In genomic region chr2:12694990-12695774, GRCh38 we compare ENCODE assay signal across 14 cellular contexts. TPM values are rescaled to one million over a fixed set of nuclear protein-coding genes. Genes with fewer than 3 reads are reported as not detected.
A peak's percentile ranks its signal among the peaks of the same experiment; 100 is the strongest.
DNase-seq lines count a peak whose midpoint lies in the region; ATAC-seq, FAIRE-seq and TF ChIP-seq lines count a peak whose summit lies in the region.
"Had no signal": no experiment of that assay in that cellular context is flagged by ENCODE, and none has a peak within 500 bp of the region (broad histone marks: within the 10 kb centered on the region; RNA-seq: fewer than 3 reads in every experiment).

No MANE protein-coding gene starts in this region.

- no peak overlapping the region for H4K91ac ChIP-seq in IMR-90 (ENCODE audit: insufficient read depth, low read depth, low read length)

- peak; percentile 66 for FAIRE-seq in islet of Langerhans (lab: Jason Lieb, UNC)

- POLR2A ChIA-PET in IMR-90 (lab: Charles Lee; ENCODE audit: unreplicated experiment), result no interaction called here

- in situ Hi-C loops in IMR-90 (cut with MboI; ENCODE audit: low sequenced_read_pairs), result no loop called here

- no TSS peak for BruUV-seq in IMR-90 (replicated peaks; lab: Mats Ljungman, UMichigan)

- H2BK5ac ChIP-seq in IMR-90 (ENCODE audit: low read depth, low read length, poor library complexity, severe bottlenecking), result no peak overlapping the region

- H3K79me1 ChIP-seq in IMR-90 (ENCODE audit: low read depth in 1 of 2, low read length in 2 of 2), result no peaks in the 10 kb centered on the region

- no peak overlapping the region for H3K14ac ChIP-seq in IMR-90 (replicated peaks; ENCODE audit: low read depth, low read length)

- TF ChIP-seq POLR2A in IMR-90 (IDR thresholded peaks at IDR 0.05; ENCODE audit: low read depth, low read length) (no peak), suprapubic skin (IDR thresholded peaks at IDR 0.05) (no peak)

- no CpG with 5 or more reads among the region's 1 CpG for WGBS in IMR-90 (ENCODE audit: extremely low coverage in 2 of 2, insufficient read length in 1 of 2), 2 experiments
- 82% methylated on average over 1 of the region's 1 CpG for WGBS in suprapubic skin

- intact Hi-C loops in IMR-90 (cut with micrococcal nuclease), result no loop called here

- no peak overlapping the region for H2BK20ac ChIP-seq in IMR-90 (ENCODE audit: low read depth, low read length)

- H3K4me2 ChIP-seq in IMR-90 (ENCODE audit: low read depth, low read length), result no peak overlapping the region

- H3K9me3 ChIP-seq in IMR-90 (ENCODE audit: control insufficient read depth, insufficient read depth, low read length), result peaks cover 2% of the 10 kb centered on the region
- no peaks in the 10 kb centered on the region for H3K9me3 ChIP-seq in suprapubic skin

- H3K27me3 ChIP-seq in IMR-90 (ENCODE audit: control insufficient read depth, insufficient read depth, low read length) (no peaks in the 10 kb centered on the region), suprapubic skin (no peaks in the 10 kb centered on the region)
- H3K27me3 ChIP-seq: sigmoid colon had no signal

- H3K56ac ChIP-seq in IMR-90 (ENCODE audit: extremely low read depth, insufficient read depth, low read length), result no peak overlapping the region

- H2AK9ac ChIP-seq in IMR-90 (replicated peaks; ENCODE audit: low read depth, low read length, poor library complexity), result no peak overlapping the region

- TF ChIP-seq RAD21 in IMR-90 (IDR thresholded peaks at IDR 0.05; ENCODE audit: low read length), result no peak

- TF ChIP-seq EP300 in suprapubic skin (IDR thresholded peaks at IDR 0.05), result no peak

- H4K5ac ChIP-seq in IMR-90 (ENCODE audit: low read depth, low read length), result no peak overlapping the region

- no peak overlapping the region for H3K23ac ChIP-seq in IMR-90 (ENCODE audit: low read depth, low read length)

- H2BK15ac ChIP-seq in IMR-90 (ENCODE audit: low read depth, low read length), result no peak overlapping the region

- DNase-seq in IMR-90 (no peak), dermis blood vessel endothelial cell (no peak), suprapubic skin (ENCODE audit: low spot score in 2 of 2) (no peak), midbrain (lab: John Stamatoyannopoulos, UW) (no peak)
- DNase-seq: amniotic stem cell, hypothalamus, NCI-H1092, NCI-H69, sigmoid colon, T-cell had no signal

- H3K36me3 ChIP-seq in IMR-90 (ENCODE audit: control insufficient read depth, insufficient read depth, low read length) (no peaks in the 10 kb centered on the region), suprapubic skin (no peaks in the 10 kb centered on the region)
- H3K36me3 ChIP-seq: sigmoid colon had no signal

- H4K20me1 ChIP-seq in IMR-90 (ENCODE audit: insufficient read depth, low read length), result no peaks in the 10 kb centered on the region

- H2AFZ ChIP-seq in IMR-90 (replicated peaks; ENCODE audit: low read length, poor library complexity), result no peak overlapping the region

- no peaks in the 10 kb centered on the region for H3K9me1 ChIP-seq in IMR-90 (ENCODE audit: insufficient read depth, low read length)

- H3K4me3 ChIP-seq in IMR-90 (ENCODE audit: insufficient read depth, low read depth, low read length), result no peak overlapping the region
- no peak overlapping the region for H3K4me3 ChIP-seq in suprapubic skin
- H3K4me3 ChIP-seq: sigmoid colon had no signal

- ATAC-seq in GM18861 (IDR thresholded peaks at IDR 0.05; ENCODE audit: unreplicated experiment) (peak; percentile 75), HG02623 (IDR thresholded peaks at IDR 0.05; ENCODE audit: unreplicated experiment) (peak; percentile 72), IMR-90 (ENCODE audit: low read depth) (no peak), HG02798 (IDR thresholded peaks at IDR 0.05; ENCODE audit: poor library complexity, unreplicated experiment) (no peak)
- ATAC-seq: T-cell had no signal

- H4K8ac ChIP-seq in IMR-90 (ENCODE audit: low read depth in 2 of 2, low read length in 2 of 2), result no peak overlapping the region

- dilution Hi-C loops in IMR-90 (cut with HindIII; ENCODE audit: low sequenced_read_pairs, unreplicated experiment), result no loop called here

- H2AK5ac ChIP-seq in IMR-90 (ENCODE audit: low read depth, low read length), result no peak overlapping the region

- TF ChIP-seq CTCF in IMR-90 (conservative IDR thresholded peaks at IDR 0.05; ENCODE audit: low read depth, low read length), result no peak
- TF ChIP-seq CTCF in suprapubic skin (IDR thresholded peaks at IDR 0.05), result no peak

- no peak overlapping the region for H3K4ac ChIP-seq in IMR-90 (ENCODE audit: low read depth, low read length)

- no peak overlapping the region for H3K9ac ChIP-seq in IMR-90 (ENCODE audit: low read depth, low read length)

- H3K4me1 ChIP-seq in IMR-90 (ENCODE audit: control insufficient read depth, insufficient read depth, low read length) (no peaks in the 10 kb centered on the region), suprapubic skin (no peaks in the 10 kb centered on the region)
- H3K4me1 ChIP-seq: sigmoid colon had no signal

- no peak overlapping the region for H2BK120ac ChIP-seq in IMR-90 (ENCODE audit: low read depth, low read length)

- H3K27ac ChIP-seq in IMR-90 (ENCODE audit: insufficient read depth, low read length) (no peak overlapping the region), suprapubic skin (no peak overlapping the region)
- H3K27ac ChIP-seq: sigmoid colon had no signal

- no peak overlapping the region for H3K18ac ChIP-seq in IMR-90 (ENCODE audit: low read depth, low read length)

- CTCF ChIA-PET in IMR-90 (lab: Yijun Ruan, JAX), result no interaction called here

TF ChIP-seq in IMR-90, 13 proteins besides CTCF, POLR2A, EP300 and RAD21:
- no peak for TF ChIP-seq CHD1 (IDR thresholded peaks at IDR 0.05; ENCODE audit: low read depth, low read length)
- TF ChIP-seq MXI1 (IDR thresholded peaks at IDR 0.05; ENCODE audit: borderline replicate concordance, low read depth, low read length), result no peak
- no peak for TF ChIP-seq ELK1 (IDR thresholded peaks at IDR 0.05; ENCODE audit: borderline replicate concordance, low read depth, low read length)
- peak; percentile 63; the same call in 1 of the 2 replicates for TF ChIP-seq NFE2L2 (IDR thresholded peaks at IDR 0.05; ENCODE audit: low read depth, low read length)
- TF ChIP-seq RCOR1 (IDR thresholded peaks at IDR 0.05; ENCODE audit: insufficient replicate concordance, low read length), result no peak
- no peak for TF ChIP-seq RFX5 (IDR thresholded peaks at IDR 0.05; ENCODE audit: low read depth, low read length)
- TF ChIP-seq SMC3 (IDR thresholded peaks at IDR 0.05; ENCODE audit: low read depth, low read length), result no peak
- no peak for TF ChIP-seq BHLHE40 (IDR thresholded peaks at IDR 0.05; ENCODE audit: low read depth, low read length)

RNA-seq across cellular contexts. Expression of gene TRIB2, which starts 21.6 kb away (rescaled TPM):
- total RNA-seq in IMR-90 (2012; rRNA removed) (12.7 and 16.1 TPM in 2 replicates), dermis blood vessel endothelial cell (73.6 and 141 TPM in 2 replicates), suprapubic skin (10 to 100 TPM; 29.7 to 61.3 (median 40.6) TPM)
- polyA plus RNA-seq in IMR-90 (2012; rRNA removed), result 10.7 and 12.0 TPM in 2 replicates
- 8.4 and 17.9 TPM in 2 replicates for polyA plus RNA-seq in IMR-90 (2012; cell fraction: cytosol; rRNA removed)
- 30.1 and 46.8 TPM in 2 replicates for polyA plus RNA-seq in IMR-90 (2012; cell fraction: nucleus; rRNA removed; ENCODE audit: low replicate concordance)

Comparison
In these comparisons a context has a peak if more than half of its experiments do, and no peak if none do; other contexts are left out.
1. ATAC-seq: peak in GM18861 (single experiment) and HG02623 (single experiment); none in IMR-90 (single experiment) and HG02798 (single experiment).